ENCODE assay signal across 22 cellular contexts in genomic region chr10:113086282-113086681, GRCh38.
DNase-seq lines count a peak whose midpoint lies in the region; ATAC-seq, FAIRE-seq and TF ChIP-seq lines count a peak whose summit lies in the region.
"Had no signal": no experiment of that assay in that cellular context is flagged by ENCODE, and none has a peak within 500 bp of the region (broad histone marks: within the 10 kb centered on the region; RNA-seq: fewer than 3 reads in every experiment).

No MANE protein-coding gene starts in this region.

- no TSS peak for BruUV-seq in Panc1 (replicated peaks; lab: Mats Ljungman, UMichigan)

- DNase-seq in GM23338 (ENCODE audit: low spot score), result no peak
- no peak for DNase-seq in Panc1 (ENCODE audit: low read depth, low spot score)
- peak; percentile 69 for DNase-seq in fibroblast of villous mesenchyme (ENCODE audit: low read depth)
- DNase-seq in small intestine, result peak; percentile 68
- no peak for DNase-seq in prostate gland (ENCODE audit: low spot score)
- DNase-seq in activated T-cell treated with anti-CD3 and anti-CD28 coated beads for 4 hours, result no peak
- DNase-seq: activated naive CD4-positive, alpha-beta T cell treated with anti-CD3 and anti-CD28 coated beads, Interleukin-2, amount 50 U/mL, for 16 hours; activated T-cell treated with anti-CD3 and anti-CD28 coated beads, Interleukin-2, amount 50 U/mL, for 24 hours; heart right ventricle; Kasumi-1; NCI-H1436; NCI-H82; right lobe of liver; stimulated activated CD4-positive, alpha-beta T cell treated with anti-CD3 and anti-CD28 coated beads, Interleukin-2, amount 100 ng/mL, for 24 hours had no signal

- no peak for TF ChIP-seq CTCF in GM23338 (conservative IDR thresholded peaks at IDR 0.05; ENCODE audit: low read depth in 2 of 2)
- no peak for TF ChIP-seq CTCF in Panc1 (IDR thresholded peaks at IDR 0.05)
- TF ChIP-seq CTCF in fibroblast of villous mesenchyme (IDR thresholded peaks at IDR 0.05; ENCODE audit: insufficient read depth, low read depth, low read length), result no peak
- TF ChIP-seq CTCF in prostate gland (IDR thresholded peaks at IDR 0.05), result no peak

- no peak overlapping the region; the same call in 2 of the 3 replicates for H3K4me3 Mint-ChIP-seq in GM23338
- H3K4me3 Mint-ChIP-seq: activated T-cell treated with anti-CD3 and anti-CD28 coated beads, Interleukin-2, amount 50 U/mL, for 24 hours; brain; memory B cell had no signal

- no peak for FAIRE-seq in small intestine (lab: Jason Lieb, UNC)
- FAIRE-seq: G401.6, GM12878, islet of Langerhans had no signal

- peak overlapping the region; percentile 86 for H3K27ac Mint-ChIP-seq in GM23338
- H3K27ac Mint-ChIP-seq: activated T-cell treated with anti-CD3 and anti-CD28 coated beads, Interleukin-2, amount 50 U/mL, for 24 hours; memory B cell had no signal

- no peak overlapping the region for H2AFZ ChIP-seq in GM23338

- no peaks in the 10 kb centered on the region for H3K9me2 ChIP-seq in GM23338 (ENCODE audit: insufficient read depth)

- peaks cover 45% of the 10 kb centered on the region for H4K20me1 ChIP-seq in GM23338 (replicated peaks; ENCODE audit: insufficient read depth)

- H3K4me3 ChIP-seq in GM23338 (no peak overlapping the region), Panc1 (ENCODE audit: low read depth in 2 of 2, low read length in 2 of 2) (no peak overlapping the region), fibroblast of villous mesenchyme (ENCODE audit: low read depth, low read length) (no peak overlapping the region), small intestine (ENCODE audit: low read depth in 1 of 2, low read length in 2 of 2) (no peak overlapping the region), prostate gland (no peak overlapping the region)
- H3K4me3 ChIP-seq: GM12878, heart right ventricle, right lobe of liver had no signal

- H3K4me1 ChIP-seq in GM23338 (ENCODE audit: insufficient read depth), result peaks cover 41% of the 10 kb centered on the region
- H3K4me1 ChIP-seq in Panc1 (ENCODE audit: control insufficient read depth, insufficient read depth, low read length), result peaks cover 75% of the 10 kb centered on the region
- peaks cover 7 to 10% of the 10 kb centered on the region in 2 donors for H3K4me1 ChIP-seq in small intestine (ENCODE audit: control insufficient read depth in 2 of 2, insufficient read depth in 1 of 2, low read depth in 1 of 2, low read length in 1 of 2)
- no peaks in the 10 kb centered on the region for H3K4me1 ChIP-seq in prostate gland (replicated peaks)

- intact Hi-C loops in Panc1 (cut with micrococcal nuclease; ENCODE audit: unreplicated experiment), result no loop called here
- intact Hi-C loops in prostate gland (cut with DNase I), result no loop called here

- peaks cover 6% of the 10 kb centered on the region for H3K27me3 Mint-ChIP-seq in GM23338 (ENCODE audit: insufficient read depth, low read depth, poor library complexity)
- H3K27me3 Mint-ChIP-seq: activated T-cell treated with anti-CD3 and anti-CD28 coated beads, Interleukin-2, amount 50 U/mL, for 24 hours; brain had no signal

- ATAC-seq in GM23338 (no peak), Panc1 (peak; percentile 26), HG03045 (IDR thresholded peaks at IDR 0.05; ENCODE audit: unreplicated experiment) (no peak), HG03460 (IDR thresholded peaks at IDR 0.05; ENCODE audit: unreplicated experiment) (no peak)
- ATAC-seq: GM12878 had no signal

- H3F3A ChIP-seq in GM23338 (replicated peaks; ENCODE audit: low read depth), result peaks cover 4% of the 10 kb centered on the region

- no peaks in the 10 kb centered on the region for H3K9me3 ChIP-seq in Panc1 (ENCODE audit: control insufficient read depth, insufficient read depth, low read depth, low read length)
- no peaks in the 10 kb centered on the region for H3K9me3 ChIP-seq in small intestine (ENCODE audit: control insufficient read depth, low read depth)
- no peaks in the 10 kb centered on the region for H3K9me3 ChIP-seq in prostate gland
- H3K9me3 ChIP-seq: heart right ventricle, right lobe of liver had no signal

- POLR2A ChIA-PET in Panc1 (lab: Charles Lee), result no interaction called here

- H3K36me3 ChIP-seq in GM23338 (ENCODE audit: insufficient read depth), result no peaks in the 10 kb centered on the region; the same call in 1 of the 2 replicates
- no peaks in the 10 kb centered on the region for H3K36me3 ChIP-seq in Panc1 (ENCODE audit: control insufficient read depth, insufficient read depth, low read length)
- no peaks in the 10 kb centered on the region for H3K36me3 ChIP-seq in small intestine (ENCODE audit: control insufficient read depth in 2 of 2, insufficient read depth in 2 of 2, low read length in 2 of 2)
- H3K36me3 ChIP-seq in prostate gland, result no peaks in the 10 kb centered on the region

- H3K27ac ChIP-seq in GM23338 (ENCODE audit: low read depth) (peak overlapping the region; percentile 81; the same call in 1 of the 2 replicates), Panc1 (ENCODE audit: low read length) (peak overlapping the region; percentile 99), small intestine (ENCODE audit: low read depth in 1 of 2, low read length in 1 of 2) (peak overlapping the region; percentile 72 to 85), prostate gland (no peak overlapping the region)
- H3K27ac ChIP-seq: HL-60 had no signal

- no peak for TF ChIP-seq POLR2A in prostate gland (IDR thresholded peaks at IDR 0.05)

- H3K27me3 ChIP-seq in GM23338 (ENCODE audit: insufficient read depth) (no peaks in the 10 kb centered on the region), Panc1 (ENCODE audit: control insufficient read depth, insufficient read depth, low read length) (no peaks in the 10 kb centered on the region), small intestine (ENCODE audit: control insufficient read depth in 2 of 2, insufficient read depth in 2 of 2, low read length in 2 of 2) (no peaks in the 10 kb centered on the region), prostate gland (replicated peaks; ENCODE audit: insufficient read depth) (no peaks in the 10 kb centered on the region)
- H3K27me3 ChIP-seq: right lobe of liver had no signal

- H3K36me3 Mint-ChIP-seq in GM23338 (ENCODE audit: low read depth), result peaks cover 32% of the 10 kb centered on the region
- H3K36me3 Mint-ChIP-seq: memory B cell had no signal

- H3K79me2 ChIP-seq in GM23338 (replicated peaks; ENCODE audit: insufficient read depth), result peaks cover 99% of the 10 kb centered on the region

- no peaks in the 10 kb centered on the region for H3K9me3 Mint-ChIP-seq in GM23338
- H3K9me3 Mint-ChIP-seq: activated T-cell treated with anti-CD3 and anti-CD28 coated beads, Interleukin-2, amount 50 U/mL, for 24 hours; brain; memory B cell had no signal

- H3K4me2 ChIP-seq in GM23338, result peak overlapping the region; percentile 46

- H3K4me1 Mint-ChIP-seq in GM23338, result peaks cover 72% of the 10 kb centered on the region
- H3K4me1 Mint-ChIP-seq: memory B cell had no signal

- CTCF ChIA-PET in Panc1 (lab: Charles Lee), result interaction anchor here (0.6 kb wide), 1 partner anchor 610 kb away, joined by 3 read pairs; no protein-coding TSS in a partner anchor

- in situ Hi-C loops in Panc1 (cut with HindIII; ENCODE audit: low pct_unique_long_range_greater_than_20kb, low sequenced_read_pairs), result no loop called here

TF ChIP-seq in GM23338, 12 proteins besides CTCF, POLR2A, EP300 and RAD21 (continues in another document):
- TF ChIP-seq ZNF331 (CRISPR knock-in tag; IDR thresholded peaks at IDR 0.05; ENCODE audit: low read depth) (no peak), ETS1 (IDR thresholded peaks at IDR 0.05) (no peak), CREB1 (CRISPR knock-in tag; IDR thresholded peaks at IDR 0.05; ENCODE audit: low read depth) (no peak), ZNF114 (CRISPR knock-in tag; IDR thresholded peaks at IDR 0.05) (no peak), EZH2 (IDR thresholded peaks at IDR 0.05; ENCODE audit: low read depth, unreplicated experiment) (no peak)

Comparison
In these comparisons a context has a peak if more than half of its experiments do, and no peak if none do; other contexts are left out.
1. DNase-seq: peak in fibroblast of villous mesenchyme (single experiment) and small intestine (single experiment); none in GM23338 (single experiment), Panc1 (single experiment), prostate gland (single experiment) and activated T-cell treated with anti-CD3 and anti-CD28 coated beads for 4 hours (single experiment).
2. H3K27ac ChIP-seq: peak in GM23338 (single experiment), Panc1 (single experiment) and small intestine (2 of 2); none in prostate gland (0 of 2).